Comparison of ENCODE assay signal across 37 cellular contexts in the genomic region with DNA sequence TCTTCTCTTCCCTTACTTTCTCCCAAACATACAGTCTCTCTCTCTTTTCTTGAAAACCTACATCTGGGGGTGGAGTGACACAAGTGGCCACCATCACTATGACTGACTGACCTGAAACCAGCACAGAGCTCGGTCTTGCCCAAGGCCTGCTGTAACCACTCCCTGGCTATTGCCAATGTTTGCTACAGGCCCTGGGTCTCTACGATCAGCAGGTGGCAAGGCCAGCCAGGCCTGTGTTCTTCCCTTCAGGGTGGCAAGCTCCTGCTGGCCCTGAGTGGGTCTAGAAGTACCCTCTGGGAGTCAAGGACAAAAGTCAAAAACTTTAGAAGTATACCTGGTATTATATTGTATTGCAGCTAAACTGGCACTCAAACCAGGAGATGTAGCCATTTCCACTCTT.
"Had no signal": no experiment of that assay in that cellular context is flagged by ENCODE, and none has a peak within 500 bp of the region (broad histone marks: within the 10 kb centered on the region; RNA-seq: fewer than 3 reads in every experiment).

No MANE protein-coding gene starts in this region.

- H3K27me3 ChIP-seq: body of pancreas, brain microvascular endothelial cell, breast epithelium had no signal

- H3K36me3 ChIP-seq: brain microvascular endothelial cell, breast epithelium had no signal

- H3K27me3 Mint-ChIP-seq: activated B cell treated with CpG ODN at 0.5 μM for 24 hours; activated CD4-positive, alpha-beta memory T cell treated with anti-CD3 and anti-CD28 coated beads for 36 hours; activated CD4-positive, alpha-beta T cell treated with anti-CD3 and anti-CD28 coated beads, Interleukin-2, amount 10 ng/mL, durations not matched to agents 24 days and 14 days; activated CD8-positive, alpha-beta T cell treated with anti-CD3 and anti-CD28 coated beads for 36 hours; activated naive CD4-positive, alpha-beta T cell treated with anti-CD3 and anti-CD28 coated beads, Interleukin-2, amount 10 ng/mL, durations not matched to agents 7 days and 5 days; activated naive CD4-positive, alpha-beta T cell treated with anti-CD3 and anti-CD28 coated beads, Interleukin-2, amount 50 U/mL, for 24 hours; activated naive CD8-positive, alpha-beta T cell; activated naive CD8-positive, alpha-beta T cell treated with anti-CD3 and anti-CD28 coated beads, Interleukin-2, amount 10 ng/mL, durations not matched to agents 7 days and 5 days; activated naive CD8-positive, alpha-beta T cell treated with anti-CD3 and anti-CD28 coated beads, Interleukin-2, amount 50 U/mL, for 24 hours; activated T-helper 17 cell treated with anti-CD3 and anti-CD28 coated beads, Interleukin-2, amount 50 U/mL, for 72 hours had no signal

- H3K27ac Mint-ChIP-seq: activated B cell treated with CpG ODN at 0.5 μM for 24 hours; activated CD4-positive, alpha-beta memory T cell treated with anti-CD3 and anti-CD28 coated beads for 36 hours; activated CD4-positive, alpha-beta T cell treated with anti-CD3 and anti-CD28 coated beads, Interleukin-2, amount 10 ng/mL, durations not matched to agents 24 days and 14 days; activated CD8-positive, alpha-beta T cell treated with anti-CD3 and anti-CD28 coated beads for 36 hours; activated naive CD4-positive, alpha-beta T cell treated with anti-CD3 and anti-CD28 coated beads, Interleukin-2, amount 10 ng/mL, durations not matched to agents 7 days and 5 days; activated naive CD4-positive, alpha-beta T cell treated with anti-CD3 and anti-CD28 coated beads, Interleukin-2, amount 50 U/mL, for 24 hours; activated naive CD8-positive, alpha-beta T cell; activated naive CD8-positive, alpha-beta T cell treated with anti-CD3 and anti-CD28 coated beads, Interleukin-2, amount 10 ng/mL, durations not matched to agents 7 days and 5 days; activated naive CD8-positive, alpha-beta T cell treated with anti-CD3 and anti-CD28 coated beads, Interleukin-2, amount 50 U/mL, for 24 hours; activated T-cell treated with anti-CD3 and anti-CD28 coated beads, Interleukin-2, amount 50 U/mL, for 72 hours; activated T-helper 1 cell treated with anti-CD3 and anti-CD28 coated beads, Interleukin-12 subunit alpha, Interleukin-12 subunit beta, Interleukin-2, Interleukin-4 antibody, amounts not matched to agents 30 ng/mL and 10 ng/mL and 1 ng/mL, durations not matched to agents 14 hours and 24 hours and 36 hours; activated T-helper 17 cell treated with anti-CD3 and anti-CD28 coated beads, Interleukin-2, amount 50 U/mL, for 72 hours; T-helper 1 cell treated with Interleukin-12 subunit alpha and Interleukin-12 subunit beta and Interleukin-4 antibody, amounts not matched to agents 30 μg/mL and 1 μg/mL, for 36 hours; T-helper 2 cell treated with Interferon-gamma antibody and Interleukin-4, amounts not matched to agents 5 μg/mL and 100 μg/mL, for 36 hours had no signal

- FAIRE-seq: astrocyte, TTC549 had no signal

- H3K4me3 Mint-ChIP-seq: activated B cell treated with CpG ODN at 0.5 μM for 24 hours; activated CD4-positive, alpha-beta memory T cell treated with anti-CD3 and anti-CD28 coated beads for 36 hours; activated CD4-positive, alpha-beta T cell treated with anti-CD3 and anti-CD28 coated beads, Interleukin-2, amount 10 ng/mL, durations not matched to agents 24 days and 14 days; activated CD8-positive, alpha-beta T cell treated with anti-CD3 and anti-CD28 coated beads for 36 hours; activated naive CD4-positive, alpha-beta T cell treated with anti-CD3 and anti-CD28 coated beads, Interleukin-2, amount 10 ng/mL, durations not matched to agents 7 days and 5 days; activated naive CD4-positive, alpha-beta T cell treated with anti-CD3 and anti-CD28 coated beads, Interleukin-2, amount 50 U/mL, for 24 hours; activated naive CD8-positive, alpha-beta T cell; activated naive CD8-positive, alpha-beta T cell treated with anti-CD3 and anti-CD28 coated beads, Interleukin-2, amount 10 ng/mL, durations not matched to agents 7 days and 5 days; activated naive CD8-positive, alpha-beta T cell treated with anti-CD3 and anti-CD28 coated beads, Interleukin-2, amount 50 U/mL, for 24 hours; activated T-cell treated with anti-CD3 and anti-CD28 coated beads, Interleukin-2, amount 50 U/mL, for 4 hours; activated T-cell treated with anti-CD3 and anti-CD28 coated beads, Interleukin-2, amount 50 U/mL, for 72 hours; activated T-helper 1 cell treated with anti-CD3 and anti-CD28 coated beads, Interleukin-12 subunit alpha, Interleukin-12 subunit beta, Interleukin-2, Interleukin-4 antibody, amounts not matched to agents 30 ng/mL and 10 ng/mL and 1 ng/mL, durations not matched to agents 14 hours and 24 hours and 36 hours; activated T-helper 17 cell treated with anti-CD3 and anti-CD28 coated beads, Interleukin-2, amount 50 U/mL, for 72 hours; T-helper 1 cell treated with Interleukin-12 subunit alpha and Interleukin-12 subunit beta and Interleukin-4 antibody, amounts not matched to agents 30 μg/mL and 1 μg/mL, for 36 hours; T-helper 2 cell treated with Interferon-gamma antibody and Interleukin-4, amounts not matched to agents 5 μg/mL and 100 μg/mL, for 36 hours had no signal

- H3K27ac ChIP-seq: body of pancreas, brain microvascular endothelial cell, breast epithelium, VCaP had no signal

- H3K36me3 Mint-ChIP-seq: activated naive CD4-positive, alpha-beta T cell treated with anti-CD3 and anti-CD28 coated beads, Interleukin-2, amount 10 ng/mL, durations not matched to agents 7 days and 5 days; activated naive CD4-positive, alpha-beta T cell treated with anti-CD3 and anti-CD28 coated beads, Interleukin-2, amount 50 U/mL, for 24 hours had no signal

- H3K4me1 Mint-ChIP-seq: activated CD4-positive, alpha-beta T cell treated with anti-CD3 and anti-CD28 coated beads, Interleukin-2, amount 10 ng/mL, durations not matched to agents 24 days and 14 days; activated naive CD4-positive, alpha-beta T cell treated with anti-CD3 and anti-CD28 coated beads, Interleukin-2, amount 10 ng/mL, durations not matched to agents 7 days and 5 days; activated T-helper 17 cell treated with anti-CD3 and anti-CD28 coated beads, Interleukin-2, amount 50 U/mL, for 72 hours had no signal

- DNase-seq: activated B cell treated with CpG ODN at 0.5 μM for 24 hours; activated CD4-positive, alpha-beta memory T cell treated with anti-CD3 and anti-CD28 coated beads for 36 hours; activated CD4-positive, alpha-beta T cell treated with anti-CD3 and anti-CD28 coated beads for 4 hours; activated CD4-positive, alpha-beta T cell treated with anti-CD3 and anti-CD28 coated beads, Interleukin-2, amount 10 ng/mL, durations not matched to agents 24 days and 14 days; activated CD4-positive, alpha-beta T cell treated with anti-CD3 and anti-CD28 coated beads, Interleukin-2, amount 50 U/mL, for 1 hour; activated CD4-positive, alpha-beta T cell treated with anti-CD3 and anti-CD28 coated beads, Interleukin-2, amount 50 U/mL, for 4 hours; activated CD4-positive, CD25-positive, alpha-beta regulatory T cell treated with anti-CD3 and anti-CD28 coated beads, Interleukin-2, amount 50 U/mL, for 72 hours; activated CD8-positive, alpha-beta memory T cell treated with anti-CD3 and anti-CD28 coated beads, Interleukin-2, amount 50 U/mL, for 4 hours; activated CD8-positive, alpha-beta T cell treated with anti-CD3 and anti-CD28 coated beads for 36 hours; activated effector memory CD4-positive, alpha-beta T cell treated with anti-CD3 and anti-CD28 coated beads, Interleukin-2, amount 50 U/mL, for 16 hours; activated gamma-delta T cell treated with Interleukin-2 at 50 U/mL for 16 hours; activated naive CD4-positive, alpha-beta T cell; activated naive CD4-positive, alpha-beta T cell treated with anti-CD3 and anti-CD28 coated beads, Interleukin-2, amount 10 ng/mL, durations not matched to agents 7 days and 5 days; activated naive CD8-positive, alpha-beta T cell treated with anti-CD3 and anti-CD28 coated beads, Interleukin-2, amount 10 ng/mL, durations not matched to agents 7 days and 5 days; activated naive CD8-positive, alpha-beta T cell treated with anti-CD3 and anti-CD28 coated beads, Interleukin-2, amount 50 U/mL, for 24 hours; activated T-cell treated with anti-CD3 and anti-CD28 coated beads for 4 hours; activated T-cell treated with anti-CD3 and anti-CD28 coated beads, Interleukin-2, amount 50 U/mL, for 1 hour; activated T-cell treated with anti-CD3 and anti-CD28 coated beads, Interleukin-2, amount 50 U/mL, for 4 hours; activated T-cell treated with anti-CD3 and anti-CD28 coated beads, Interleukin-2, amount 50 U/mL, for 72 hours; amygdala; anterior cingulate cortex; body of pancreas; brain microvascular endothelial cell; central memory CD4-positive, alpha-beta T cell; T-helper 1 cell; T-helper 2 cell; T-helper 9 cell had no signal

- H3K4me3 ChIP-seq: body of pancreas, breast epithelium had no signal

- H3K9me3 ChIP-seq: body of pancreas, breast epithelium had no signal

- ATAC-seq: activated CD8-positive, alpha-beta T cell treated with anti-CD3 and anti-CD28 coated beads for 36 hours; activated naive CD8-positive, alpha-beta T cell treated with anti-CD3 and anti-CD28 coated beads, Interleukin-2, amount 50 U/mL, for 24 hours; activated T-cell treated with anti-CD3 and anti-CD28 coated beads, Interleukin-2, amount 50 U/mL, for 4 hours; activated T-cell treated with anti-CD3 and anti-CD28 coated beads, Interleukin-2, amount 50 U/mL, for 72 hours; activated T-helper 17 cell treated with anti-CD3 and anti-CD28 coated beads, Interleukin-2, amount 50 U/mL, for 72 hours; body of pancreas had no signal

- H3K4me1 ChIP-seq: body of pancreas, breast epithelium had no signal

- H3K9me3 Mint-ChIP-seq: activated CD8-positive, alpha-beta T cell treated with anti-CD3 and anti-CD28 coated beads for 36 hours had no signal
